In the genomic region with DNA sequence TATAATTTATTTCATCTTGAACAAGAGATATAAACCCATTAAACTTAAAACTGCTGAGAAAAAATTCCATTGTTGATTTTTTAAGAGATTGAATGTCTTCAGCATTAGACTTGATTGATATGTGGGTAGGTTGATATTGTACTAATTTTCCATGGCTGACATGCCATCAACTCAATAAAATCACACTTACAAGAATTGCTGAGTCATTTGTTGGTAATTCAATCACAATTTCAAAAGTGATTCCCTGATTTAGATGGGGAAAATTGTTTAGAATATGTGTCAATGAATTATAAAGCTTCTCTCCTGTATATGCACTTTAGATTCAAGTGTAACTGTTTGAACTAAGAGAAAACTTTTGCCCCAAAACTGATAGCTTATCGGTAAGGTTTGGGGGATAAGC, we compare ENCODE assay signal across 8 cellular contexts.
"Had no signal": no experiment of that assay in that cellular context is flagged by ENCODE, and none has a peak within 500 bp of the region (broad histone marks: within the 10 kb centered on the region; RNA-seq: fewer than 3 reads in every experiment).

No MANE protein-coding gene starts in this region.

- FAIRE-seq: HTR-8/SVneo had no signal

- H3K36me3 ChIP-seq: HAP-1 had no signal

- H3K4me2 ChIP-seq: GM23338, KMS-11 had no signal

- H3K4me3 ChIP-seq: GM23338, HAP-1 had no signal

- H3K9me3 ChIP-seq: HAP-1 had no signal

- H3K4me1 ChIP-seq: HAP-1 had no signal

- H3K27ac ChIP-seq: KMS-11 had no signal

- H2AFZ ChIP-seq: GM23338 had no signal

- H3K9ac ChIP-seq: KMS-11 had no signal

- ATAC-seq: GM23338, HCT116 had no signal

- DNase-seq: H7, HFFc6, KBM-7 had no signal
